ENCODE assay signal across 8 cellular contexts in genomic region chr1:201739492-201740085, GRCh38.
A peak's percentile ranks its signal among the peaks of the same experiment; 100 is the strongest.
DNase-seq lines count a peak whose midpoint lies in the region; ATAC-seq and TF ChIP-seq lines count a peak whose summit lies in the region.

No MANE protein-coding gene starts in this region.

- H3K4me3 ChIP-seq in fibroblast of mammary gland (ENCODE audit: control insufficient read depth, low read depth, low read length) = peak overlapping the region; percentile 45

- H3K27me3 Mint-ChIP-seq in nephron (ENCODE audit: low read depth) = no peaks in the 10 kb centered on the region

- peak overlapping the region; percentile 85 to 98 (median 94) for H3K27ac Mint-ChIP-seq in nephron

- H3K4me3 Mint-ChIP-seq in nephron = peak overlapping the region; percentile 92 to 98 (median 94)

- H3K36me3 Mint-ChIP-seq in nephron (ENCODE audit: low read depth) = peaks cover 9% of the 10 kb centered on the region

- ATAC-seq in GM19035 (IDR thresholded peaks at IDR 0.05; ENCODE audit: unreplicated experiment) (peak; percentile 53), HG02678 (IDR thresholded peaks at IDR 0.05; ENCODE audit: unreplicated experiment) (no peak), HG03025 (IDR thresholded peaks at IDR 0.05; ENCODE audit: low FRiP score, unreplicated experiment) (no peak)
- ATAC-seq in stimulated activated naive CD8-positive, alpha-beta T cell treated with anti-CD3 and anti-CD28 coated beads, Interleukin-15, Interleukin-2, amounts not matched to agents 100 U/mL and 50 U/mL, for 24 hours = peak; percentile 73

- H3K4me1 Mint-ChIP-seq in nephron = peaks cover 74% of the 10 kb centered on the region

- no peak for TF ChIP-seq CTCF in fibroblast of mammary gland (conservative IDR thresholded peaks at IDR 0.05; ENCODE audit: control insufficient read depth, insufficient read depth, low read depth, low read length)
- TF ChIP-seq CTCF in nephron (IDR thresholded peaks at IDR 0.05; ENCODE audit: unreplicated experiment in 3 of 3) = no peak

- H3K9me3 Mint-ChIP-seq in nephron = no peaks in the 10 kb centered on the region

- DNase-seq in NCI-H526 treated with DMSO at 0.1 percent for 48 hours (lab: John Stamatoyannopoulos, UW) (peak; percentile 68), activated T-helper 1 cell treated with Interleukin-2 at 50 U/mL for 16 hours (ENCODE audit: low read depth) (peak; percentile 22), fibroblast of mammary gland (ENCODE audit: low read depth) (no peak)
- peak; percentile 50 for DNase-seq in stimulated activated naive CD8-positive, alpha-beta T cell treated with anti-CD3 and anti-CD28 coated beads, Interleukin-15, Interleukin-2, amounts not matched to agents 100 U/mL and 50 U/mL, for 24 hours

Comparison
In these comparisons a context has a peak if more than half of its experiments do, and no peak if none do; other contexts are left out.
1. ATAC-seq: peak in GM19035 (single experiment) and stimulated activated naive CD8-positive, alpha-beta T cell treated with anti-CD3 and anti-CD28 coated beads, Interleukin-15, Interleukin-2, amounts not matched to agents 100 U/mL and 50 U/mL, for 24 hours (single experiment); none in HG02678 (single experiment) and HG03025 (single experiment).